Comparison of ENCODE assay signal across 34 cellular contexts in the genomic region with DNA sequence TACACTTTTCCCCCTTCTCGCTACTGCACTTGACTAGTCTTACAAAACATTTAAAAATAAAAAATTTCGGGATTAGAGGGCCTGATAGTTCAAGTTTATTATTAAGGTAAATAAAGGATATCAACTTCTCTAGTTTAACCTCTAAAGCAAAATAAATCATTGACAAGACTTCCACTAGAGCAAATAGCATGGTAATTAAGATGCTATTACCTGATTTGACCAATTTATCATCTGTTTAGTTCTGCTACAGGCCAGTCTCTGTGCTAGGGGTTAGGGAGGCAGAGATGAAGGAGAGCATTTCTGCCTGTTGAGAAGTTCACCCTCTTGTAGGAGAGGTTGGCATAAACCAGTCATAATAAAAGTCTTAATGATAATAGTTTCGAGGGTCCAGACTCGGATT.
"Had no signal": no experiment of that assay in that cellular context is flagged by ENCODE, and none has a peak within 500 bp of the region (broad histone marks: within the 10 kb centered on the region; RNA-seq: fewer than 3 reads in every experiment).

No MANE protein-coding gene starts in this region.

- H3K4me3 ChIP-seq: MG63 had no signal

- H3K27me3 ChIP-seq: MG63 had no signal

- DNase-seq: Karpas-422, Kasumi-1, MG63, MM.1S, MV-4-11, NCI-H1048, NCI-H1092, NCI-H1092 treated with DMSO at 0.1 percent for 48 hours, NCI-H1105, NCI-H1105 treated with DMSO at 0.1 percent for 48 hours, NCI-H1417, NCI-H1417 treated with DMSO at 0.1 percent for 48 hours, NCI-H1436, NCI-H1436 treated with DMSO at 0.1 percent for 48 hours, NCI-H146, NCI-H1694, NCI-H1694 treated with DMSO at 0.1 percent for 48 hours, NCI-H187, NCI-H187 treated with DMSO at 0.1 percent for 48 hours, NCI-H1930, NCI-H2029, NCI-H2029 treated with DMSO at 0.1 percent for 48 hours, NCI-H2081, NCI-H2081 treated with DMSO at 0.1 percent for 48 hours, NCI-H2107, NCI-H2171, NCI-H2171 treated with DMSO at 0.1 percent for 48 hours, NCI-H2227 treated with DMSO at 0.1 percent for 48 hours, NCI-H226, NCI-H345, NCI-H446, NCI-H446 treated with DMSO at 0.1 percent for 48 hours, NCI-H510A, NCI-H510A treated with DMSO at 0.1 percent for 48 hours had no signal

- H3K9me3 ChIP-seq: MG63 had no signal

- H3K36me3 ChIP-seq: MG63 had no signal
